16 cellular contexts compared by ENCODE assay signal in the genomic region with DNA sequence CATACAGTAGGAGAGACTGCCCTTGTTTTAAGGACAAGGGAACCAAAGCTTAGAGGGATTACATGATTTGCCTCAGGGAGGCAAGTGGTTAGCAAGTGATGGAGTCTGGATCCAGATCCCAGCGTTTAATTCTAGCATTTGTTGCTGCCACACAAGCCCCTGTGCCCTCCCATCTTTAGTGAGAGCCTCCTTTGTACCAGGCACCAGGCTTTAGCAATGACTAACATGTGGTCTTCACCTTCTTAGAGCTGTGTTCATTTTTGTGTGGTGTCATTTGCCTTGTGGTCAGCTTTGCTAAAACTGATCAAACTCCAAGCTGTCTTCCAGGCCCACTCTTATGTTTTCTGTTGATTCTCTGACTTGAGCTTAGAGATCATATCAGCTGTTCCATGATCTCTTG.
"Had no signal": no experiment of that assay in that cellular context is flagged by ENCODE, and none has a peak within 500 bp of the region (broad histone marks: within the 10 kb centered on the region; RNA-seq: fewer than 3 reads in every experiment).

No MANE protein-coding gene starts in this region.

- H3K9me3 ChIP-seq: ovary, uterus had no signal

- H3K9me3 Mint-ChIP-seq: central memory CD8-positive, alpha-beta T cell had no signal

- DNase-seq: activated naive CD4-positive, alpha-beta T cell treated with anti-CD3 and anti-CD28 coated beads, Interleukin-2, amount 50 U/mL, for 16 hours; amygdala; cortex of kidney; effector memory CD4-positive, alpha-beta T cell; foreskin melanocyte; ovary; T-helper 1 cell; tibial artery; uterus had no signal

- H3K27ac ChIP-seq: epithelial cell of prostate, ovary, tibial artery, uterus had no signal

- H3K36me3 Mint-ChIP-seq: brain; stimulated activated memory B cell treated with anti-CD40 and anti-IgM and Interleukin-4, amounts not matched to agents 10 μg/mL and 1 μg/mL and 100 μg/mL, for 72 hours had no signal

- H3K36me3 ChIP-seq: ovary, tibial artery, uterus had no signal

- H3K27me3 Mint-ChIP-seq: central memory CD8-positive, alpha-beta T cell had no signal

- ATAC-seq: SK-N-SH treated with all-trans-retinoic acid at 6 μM for 48 hours had no signal

- H3K4me3 ChIP-seq: ovary, tibial artery, uterus had no signal

- H3K4me3 Mint-ChIP-seq: brain; central memory CD8-positive, alpha-beta T cell; neural crest cell; stimulated activated memory B cell treated with anti-CD40 and anti-IgM and Interleukin-4, amounts not matched to agents 10 μg/mL and 1 μg/mL and 100 μg/mL, for 72 hours had no signal

- H3K27ac Mint-ChIP-seq: activated T-helper 2 cell treated with anti-CD3 and anti-CD28 coated beads, Interferon-gamma antibody, Interleukin-2, Interleukin-4, amounts not matched to agents 10 μg/mL and 5 μg/mL and 100 μg/mL, durations not matched to agents 14 hours and 24 hours and 36 hours had no signal

- H3K27me3 ChIP-seq: ovary, tibial artery, uterus had no signal
